1 cellular context compared by ENCODE assay signal in the genomic region with DNA sequence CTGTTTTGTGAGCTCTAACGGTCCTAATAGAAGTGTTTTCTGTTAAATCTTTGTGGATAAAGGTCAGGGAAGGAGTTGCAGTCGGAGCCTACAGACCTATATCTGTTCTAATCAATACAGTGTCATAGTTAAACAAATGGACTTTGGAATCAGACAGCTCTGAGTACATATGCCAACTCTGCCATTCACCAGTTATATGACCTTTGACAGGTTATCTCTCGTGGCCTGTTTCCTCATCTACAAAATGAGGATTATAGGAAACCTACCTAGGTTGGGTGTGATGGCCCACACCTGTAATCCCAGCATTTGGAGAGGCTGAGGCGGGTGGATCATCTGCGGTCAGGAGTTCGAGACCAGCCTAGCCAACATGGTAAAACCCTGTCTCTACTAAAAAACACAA.
TF ChIP-seq lines count a peak whose summit lies in the region.

No MANE protein-coding gene starts in this region.

TF ChIP-seq in HepG2, 621 proteins besides CTCF, POLR2A, EP300 and RAD21 (continued from another document and continues in another):
- TF ChIP-seq, protein P1, sequence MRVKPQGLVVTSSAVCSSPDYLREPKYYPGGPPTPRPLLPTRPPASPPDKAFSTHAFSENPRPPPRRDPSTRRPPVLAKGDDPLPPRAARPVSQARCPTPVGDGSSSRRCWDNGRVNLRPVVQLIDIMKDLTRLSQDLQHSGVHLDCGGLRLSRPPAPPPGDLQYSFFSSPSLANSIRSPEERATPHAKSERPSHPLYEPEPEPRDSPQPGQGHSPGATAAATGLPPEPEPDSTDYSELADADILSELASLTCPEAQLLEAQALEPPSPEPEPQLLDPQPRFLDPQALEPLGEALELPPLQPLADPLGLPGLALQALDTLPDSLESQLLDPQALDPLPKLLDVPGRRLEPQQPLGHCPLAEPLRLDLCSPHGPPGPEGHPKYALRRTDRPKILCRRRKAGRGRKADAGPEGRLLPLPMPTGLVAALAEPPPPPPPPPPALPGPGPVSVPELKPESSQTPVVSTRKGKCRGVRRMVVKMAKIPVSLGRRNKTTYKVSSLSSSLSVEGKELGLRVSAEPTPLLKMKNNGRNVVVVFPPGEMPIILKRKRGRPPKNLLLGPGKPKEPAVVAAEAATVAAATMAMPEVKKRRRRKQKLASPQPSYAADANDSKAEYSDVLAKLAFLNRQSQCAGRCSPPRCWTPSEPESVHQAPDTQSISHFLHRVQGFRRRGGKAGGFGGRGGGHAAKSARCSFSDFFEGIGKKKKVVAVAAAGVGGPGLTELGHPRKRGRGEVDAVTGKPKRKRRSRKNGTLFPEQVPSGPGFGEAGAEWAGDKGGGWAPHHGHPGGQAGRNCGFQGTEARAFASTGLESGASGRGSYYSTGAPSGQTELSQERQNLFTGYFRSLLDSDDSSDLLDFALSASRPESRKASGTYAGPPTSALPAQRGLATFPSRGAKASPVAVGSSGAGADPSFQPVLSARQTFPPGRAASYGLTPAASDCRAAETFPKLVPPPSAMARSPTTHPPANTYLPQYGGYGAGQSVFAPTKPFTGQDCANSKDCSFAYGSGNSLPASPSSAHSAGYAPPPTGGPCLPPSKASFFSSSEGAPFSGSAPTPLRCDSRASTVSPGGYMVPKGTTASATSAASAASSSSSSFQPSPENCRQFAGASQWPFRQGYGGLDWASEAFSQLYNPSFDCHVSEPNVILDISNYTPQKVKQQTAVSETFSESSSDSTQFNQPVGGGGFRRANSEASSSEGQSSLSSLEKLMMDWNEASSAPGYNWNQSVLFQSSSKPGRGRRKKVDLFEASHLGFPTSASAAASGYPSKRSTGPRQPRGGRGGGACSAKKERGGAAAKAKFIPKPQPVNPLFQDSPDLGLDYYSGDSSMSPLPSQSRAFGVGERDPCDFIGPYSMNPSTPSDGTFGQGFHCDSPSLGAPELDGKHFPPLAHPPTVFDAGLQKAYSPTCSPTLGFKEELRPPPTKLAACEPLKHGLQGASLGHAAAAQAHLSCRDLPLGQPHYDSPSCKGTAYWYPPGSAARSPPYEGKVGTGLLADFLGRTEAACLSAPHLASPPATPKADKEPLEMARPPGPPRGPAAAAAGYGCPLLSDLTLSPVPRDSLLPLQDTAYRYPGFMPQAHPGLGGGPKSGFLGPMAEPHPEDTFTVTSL (CRISPR knock-in tag; IDR thresholded peaks at IDR 0.05; ENCODE audit: borderline replicate concordance), result peak; percentile 85
- TF ChIP-seq TP53 (CRISPR knock-in tag; conservative IDR thresholded peaks at IDR 0.05), result no peak
- no peak for TF ChIP-seq SOX6 (IDR thresholded peaks at IDR 0.05)
- TF ChIP-seq SOX6 (CRISPR knock-in tag; IDR thresholded peaks at IDR 0.05), result peak; percentile 52; the same call in 1 of the 2 replicates
- no peak for TF ChIP-seq ARNT2 (CRISPR knock-in tag; IDR thresholded peaks at IDR 0.05; ENCODE audit: low read depth)
- TF ChIP-seq, protein P2, sequence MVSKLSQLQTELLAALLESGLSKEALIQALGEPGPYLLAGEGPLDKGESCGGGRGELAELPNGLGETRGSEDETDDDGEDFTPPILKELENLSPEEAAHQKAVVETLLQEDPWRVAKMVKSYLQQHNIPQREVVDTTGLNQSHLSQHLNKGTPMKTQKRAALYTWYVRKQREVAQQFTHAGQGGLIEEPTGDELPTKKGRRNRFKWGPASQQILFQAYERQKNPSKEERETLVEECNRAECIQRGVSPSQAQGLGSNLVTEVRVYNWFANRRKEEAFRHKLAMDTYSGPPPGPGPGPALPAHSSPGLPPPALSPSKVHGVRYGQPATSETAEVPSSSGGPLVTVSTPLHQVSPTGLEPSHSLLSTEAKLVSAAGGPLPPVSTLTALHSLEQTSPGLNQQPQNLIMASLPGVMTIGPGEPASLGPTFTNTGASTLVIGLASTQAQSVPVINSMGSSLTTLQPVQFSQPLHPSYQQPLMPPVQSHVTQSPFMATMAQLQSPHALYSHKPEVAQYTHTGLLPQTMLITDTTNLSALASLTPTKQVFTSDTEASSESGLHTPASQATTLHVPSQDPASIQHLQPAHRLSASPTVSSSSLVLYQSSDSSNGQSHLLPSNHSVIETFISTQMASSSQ (IDR thresholded peaks at IDR 0.05; ENCODE audit: low read depth), result peak; percentile 32; the same call in 1 of the 2 replicates
- TF ChIP-seq, protein P2 (CRISPR knock-in tag; IDR thresholded peaks at IDR 0.05; ENCODE audit: borderline replicate concordance), result no peak
- TF ChIP-seq ZNF672 (CRISPR knock-in tag; IDR thresholded peaks at IDR 0.05), result no peak
- TF ChIP-seq, protein P3, sequence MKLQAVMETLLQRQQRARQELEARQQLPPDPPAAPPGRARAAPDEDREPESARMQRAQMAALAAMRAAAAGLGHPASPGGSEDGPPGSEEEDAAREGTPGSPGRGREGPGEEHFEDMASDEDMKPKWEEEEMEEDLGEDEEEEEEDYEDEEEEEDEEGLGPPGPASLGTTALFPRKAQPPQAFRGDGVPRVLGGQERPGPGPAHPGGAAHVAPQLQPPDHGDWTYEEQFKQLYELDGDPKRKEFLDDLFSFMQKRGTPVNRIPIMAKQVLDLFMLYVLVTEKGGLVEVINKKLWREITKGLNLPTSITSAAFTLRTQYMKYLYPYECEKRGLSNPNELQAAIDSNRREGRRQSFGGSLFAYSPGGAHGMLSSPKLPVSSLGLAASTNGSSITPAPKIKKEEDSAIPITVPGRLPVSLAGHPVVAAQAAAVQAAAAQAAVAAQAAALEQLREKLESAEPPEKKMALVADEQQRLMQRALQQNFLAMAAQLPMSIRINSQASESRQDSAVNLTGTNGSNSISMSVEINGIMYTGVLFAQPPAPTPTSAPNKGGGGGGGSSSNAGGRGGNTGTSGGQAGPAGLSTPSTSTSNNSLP (IDR thresholded peaks at IDR 0.05; ENCODE audit: low read depth, low read length), result 0 out of 2 replicates have a peak, but pooled peaks have one; percentile 25
- TF ChIP-seq ZFP41 (CRISPR knock-in tag; IDR thresholded peaks at IDR 0.05; ENCODE audit: borderline replicate concordance), result no peak
- TF ChIP-seq ZNF572 (CRISPR knock-in tag; IDR thresholded peaks at IDR 0.05), result no peak
- no peak; the same call in none of the 2 replicates for TF ChIP-seq POGZ (CRISPR knock-in tag; IDR thresholded peaks at IDR 0.05)
- TF ChIP-seq PPARG (CRISPR knock-in tag; conservative IDR thresholded peaks at IDR 0.05), result peak; percentile 76
- TF ChIP-seq, protein P4, sequence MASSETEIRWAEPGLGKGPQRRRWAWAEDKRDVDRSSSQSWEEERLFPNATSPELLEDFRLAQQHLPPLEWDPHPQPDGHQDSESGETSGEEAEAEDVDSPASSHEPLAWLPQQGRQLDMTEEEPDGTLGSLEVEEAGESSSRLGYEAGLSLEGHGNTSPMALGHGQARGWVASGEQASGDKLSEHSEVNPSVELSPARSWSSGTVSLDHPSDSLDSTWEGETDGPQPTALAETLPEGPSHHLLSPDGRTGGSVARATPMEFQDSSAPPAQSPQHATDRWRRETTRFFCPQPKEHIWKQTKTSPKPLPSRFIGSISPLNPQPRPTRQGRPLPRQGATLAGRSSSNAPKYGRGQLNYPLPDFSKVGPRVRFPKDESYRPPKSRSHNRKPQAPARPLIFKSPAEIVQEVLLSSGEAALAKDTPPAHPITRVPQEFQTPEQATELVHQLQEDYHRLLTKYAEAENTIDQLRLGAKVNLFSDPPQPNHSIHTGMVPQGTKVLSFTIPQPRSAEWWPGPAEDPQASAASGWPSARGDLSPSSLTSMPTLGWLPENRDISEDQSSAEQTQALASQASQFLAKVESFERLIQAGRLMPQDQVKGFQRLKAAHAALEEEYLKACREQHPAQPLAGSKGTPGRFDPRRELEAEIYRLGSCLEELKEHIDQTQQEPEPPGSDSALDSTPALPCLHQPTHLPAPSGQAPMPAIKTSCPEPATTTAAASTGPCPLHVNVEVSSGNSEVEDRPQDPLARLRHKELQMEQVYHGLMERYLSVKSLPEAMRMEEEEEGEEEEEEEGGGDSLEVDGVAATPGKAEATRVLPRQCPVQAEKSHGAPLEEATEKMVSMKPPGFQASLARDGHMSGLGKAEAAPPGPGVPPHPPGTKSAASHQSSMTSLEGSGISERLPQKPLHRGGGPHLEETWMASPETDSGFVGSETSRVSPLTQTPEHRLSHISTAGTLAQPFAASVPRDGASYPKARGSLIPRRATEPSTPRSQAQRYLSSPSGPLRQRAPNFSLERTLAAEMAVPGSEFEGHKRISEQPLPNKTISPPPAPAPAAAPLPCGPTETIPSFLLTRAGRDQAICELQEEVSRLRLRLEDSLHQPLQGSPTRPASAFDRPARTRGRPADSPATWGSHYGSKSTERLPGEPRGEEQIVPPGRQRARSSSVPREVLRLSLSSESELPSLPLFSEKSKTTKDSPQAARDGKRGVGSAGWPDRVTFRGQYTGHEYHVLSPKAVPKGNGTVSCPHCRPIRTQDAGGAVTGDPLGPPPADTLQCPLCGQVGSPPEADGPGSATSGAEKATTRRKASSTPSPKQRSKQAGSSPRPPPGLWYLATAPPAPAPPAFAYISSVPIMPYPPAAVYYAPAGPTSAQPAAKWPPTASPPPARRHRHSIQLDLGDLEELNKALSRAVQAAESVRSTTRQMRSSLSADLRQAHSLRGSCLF (CRISPR knock-in tag; IDR thresholded peaks at IDR 0.05; ENCODE audit: borderline replicate concordance), result no peak
- no peak for TF ChIP-seq ZNF432 (CRISPR knock-in tag; IDR thresholded peaks at IDR 0.05; ENCODE audit: borderline replicate concordance)
- TF ChIP-seq MLLT10 (CRISPR knock-in tag; IDR thresholded peaks at IDR 0.05), result no peak
- TF ChIP-seq, protein P5, sequence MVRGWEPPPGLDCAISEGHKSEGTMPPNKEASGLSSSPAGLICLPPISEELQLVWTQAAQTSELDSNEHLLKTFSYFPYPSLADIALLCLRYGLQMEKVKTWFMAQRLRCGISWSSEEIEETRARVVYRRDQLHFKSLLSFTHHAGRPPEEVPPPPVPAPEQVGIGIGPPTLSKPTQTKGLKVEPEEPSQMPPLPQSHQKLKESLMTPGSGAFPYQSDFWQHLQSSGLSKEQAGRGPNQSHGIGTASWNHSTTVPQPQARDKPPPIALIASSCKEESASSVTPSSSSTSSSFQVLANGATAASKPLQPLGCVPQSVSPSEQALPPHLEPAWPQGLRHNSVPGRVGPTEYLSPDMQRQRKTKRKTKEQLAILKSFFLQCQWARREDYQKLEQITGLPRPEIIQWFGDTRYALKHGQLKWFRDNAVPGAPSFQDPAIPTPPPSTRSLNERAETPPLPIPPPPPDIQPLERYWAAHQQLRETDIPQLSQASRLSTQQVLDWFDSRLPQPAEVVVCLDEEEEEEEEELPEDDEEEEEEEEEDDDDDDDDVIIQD (CRISPR knock-in tag; IDR thresholded peaks at IDR 0.05; ENCODE audit: low read depth), result peak; percentile 40; the same call in 1 of the 2 replicates
- no peak for TF ChIP-seq FOXP1 (IDR thresholded peaks at IDR 0.05)
- TF ChIP-seq FOXP1 (CRISPR knock-in tag; IDR thresholded peaks at IDR 0.05), result no peak
- peak; percentile 51; the same call in 1 of the 2 replicates for TF ChIP-seq MIXL1 (CRISPR knock-in tag; IDR thresholded peaks at IDR 0.05)
- no peak for TF ChIP-seq JUND (CRISPR knock-in tag; IDR thresholded peaks at IDR 0.05)
- no peak for TF ChIP-seq TCF12 (IDR thresholded peaks at IDR 0.05)
- no peak for TF ChIP-seq TCF12 (CRISPR knock-in tag; IDR thresholded peaks at IDR 0.05)
- TF ChIP-seq KAT8 (CRISPR knock-in tag; IDR thresholded peaks at IDR 0.05), result 0 out of 2 replicates have a peak, but pooled peaks have one; percentile 25
- peak; percentile 83 for TF ChIP-seq ZMYM2 (CRISPR knock-in tag; IDR thresholded peaks at IDR 0.05)
- TF ChIP-seq ZNF790 (CRISPR knock-in tag; IDR thresholded peaks at IDR 0.05; ENCODE audit: borderline replicate concordance), result no peak
- TF ChIP-seq ARNT (IDR thresholded peaks at IDR 0.05), result no peak
- TF ChIP-seq ZNF879 (CRISPR knock-in tag; IDR thresholded peaks at IDR 0.05), result no peak
- TF ChIP-seq ZZZ3 (CRISPR knock-in tag; IDR thresholded peaks at IDR 0.05; ENCODE audit: borderline replicate concordance), result no peak
- TF ChIP-seq FOXA3 (CRISPR knock-in tag; IDR thresholded peaks at IDR 0.05), result peak; percentile 76
- TF ChIP-seq, protein P6, sequence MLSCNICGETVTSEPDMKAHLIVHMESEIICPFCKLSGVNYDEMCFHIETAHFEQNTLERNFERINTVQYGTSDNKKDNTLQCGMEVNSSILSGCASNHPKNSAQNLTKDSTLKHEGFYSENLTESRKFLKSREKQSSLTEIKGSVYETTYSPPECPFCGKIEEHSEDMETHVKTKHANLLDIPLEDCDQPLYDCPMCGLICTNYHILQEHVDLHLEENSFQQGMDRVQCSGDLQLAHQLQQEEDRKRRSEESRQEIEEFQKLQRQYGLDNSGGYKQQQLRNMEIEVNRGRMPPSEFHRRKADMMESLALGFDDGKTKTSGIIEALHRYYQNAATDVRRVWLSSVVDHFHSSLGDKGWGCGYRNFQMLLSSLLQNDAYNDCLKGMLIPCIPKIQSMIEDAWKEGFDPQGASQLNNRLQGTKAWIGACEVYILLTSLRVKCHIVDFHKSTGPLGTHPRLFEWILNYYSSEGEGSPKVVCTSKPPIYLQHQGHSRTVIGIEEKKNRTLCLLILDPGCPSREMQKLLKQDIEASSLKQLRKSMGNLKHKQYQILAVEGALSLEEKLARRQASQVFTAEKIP (CRISPR knock-in tag; IDR thresholded peaks at IDR 0.05; ENCODE audit: borderline replicate concordance), result no peak
- TF ChIP-seq, protein P7, sequence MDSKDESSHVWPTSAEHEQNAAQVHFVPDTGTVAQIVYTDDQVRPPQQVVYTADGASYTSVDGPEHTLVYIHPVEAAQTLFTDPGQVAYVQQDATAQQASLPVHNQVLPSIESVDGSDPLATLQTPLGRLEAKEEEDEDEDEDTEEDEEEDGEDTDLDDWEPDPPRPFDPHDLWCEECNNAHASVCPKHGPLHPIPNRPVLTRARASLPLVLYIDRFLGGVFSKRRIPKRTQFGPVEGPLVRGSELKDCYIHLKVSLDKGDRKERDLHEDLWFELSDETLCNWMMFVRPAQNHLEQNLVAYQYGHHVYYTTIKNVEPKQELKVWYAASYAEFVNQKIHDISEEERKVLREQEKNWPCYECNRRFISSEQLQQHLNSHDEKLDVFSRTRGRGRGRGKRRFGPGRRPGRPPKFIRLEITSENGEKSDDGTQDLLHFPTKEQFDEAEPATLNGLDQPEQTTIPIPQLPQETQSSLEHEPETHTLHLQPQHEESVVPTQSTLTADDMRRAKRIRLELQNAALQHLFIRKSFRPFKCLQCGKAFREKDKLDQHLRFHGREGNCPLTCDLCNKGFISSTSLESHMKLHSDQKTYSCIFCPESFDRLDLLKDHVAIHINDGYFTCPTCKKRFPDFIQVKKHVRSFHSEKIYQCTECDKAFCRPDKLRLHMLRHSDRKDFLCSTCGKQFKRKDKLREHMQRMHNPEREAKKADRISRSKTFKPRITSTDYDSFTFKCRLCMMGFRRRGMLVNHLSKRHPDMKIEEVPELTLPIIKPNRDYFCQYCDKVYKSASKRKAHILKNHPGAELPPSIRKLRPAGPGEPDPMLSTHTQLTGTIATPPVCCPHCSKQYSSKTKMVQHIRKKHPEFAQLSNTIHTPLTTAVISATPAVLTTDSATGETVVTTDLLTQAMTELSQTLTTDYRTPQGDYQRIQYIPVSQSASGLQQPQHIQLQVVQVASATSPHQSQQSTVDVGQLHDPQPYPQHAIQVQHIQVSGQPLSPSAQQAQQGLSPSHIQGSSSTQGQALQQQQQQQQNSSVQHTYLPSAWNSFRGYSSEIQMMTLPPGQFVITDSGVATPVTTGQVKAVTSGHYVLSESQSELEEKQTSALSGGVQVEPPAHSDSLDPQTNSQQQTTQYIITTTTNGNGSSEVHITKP (CRISPR knock-in tag; IDR thresholded peaks at IDR 0.05; ENCODE audit: low read depth), result no peak
